ENCODE assay signal across 12 cellular contexts in genomic region chr22:50300620-50301257, GRCh38. TPM values are rescaled to one million over a fixed set of nuclear protein-coding genes. Genes with fewer than 3 reads are reported as not detected.
DNase-seq lines count a peak whose midpoint lies in the region; ATAC-seq, FAIRE-seq and TF ChIP-seq lines count a peak whose summit lies in the region.
"Had no signal": no experiment of that assay in that cellular context is flagged by ENCODE, and none has a peak within 500 bp of the region (broad histone marks: within the 10 kb centered on the region; RNA-seq: fewer than 3 reads in every experiment).

No MANE protein-coding gene starts in this region.

- H3K4me3 ChIP-seq in adipocyte (ENCODE audit: low read length) (no peak overlapping the region), keratinocyte (ENCODE audit: control insufficient read depth in 2 of 3, extremely low read depth in 1 of 3, insufficient read depth in 2 of 3, low read depth in 1 of 3, low read length in 3 of 3) (no peak overlapping the region), small intestine (ENCODE audit: low read depth in 1 of 2, low read length in 2 of 2) (no peak overlapping the region), pancreas (peak overlapping the region in 2 of 4 donors; percentile 6 to 24)

- dilution Hi-C loops in keratinocyte (cut with MboI; ENCODE audit: extremely low pct_ligation_motif_present, low sequenced_read_pairs): no loop called here

- no TSS peak for BruUV-seq in Calu3 (replicated peaks; lab: Mats Ljungman, UMichigan)

- H3K9me3 ChIP-seq in adipocyte (ENCODE audit: control insufficient read depth, low read length) (no peaks in the 10 kb centered on the region), keratinocyte (ENCODE audit: control insufficient read depth, low read depth, low read length) (no peaks in the 10 kb centered on the region), small intestine (ENCODE audit: control insufficient read depth, low read depth) (no peaks in the 10 kb centered on the region), pancreas (no peaks in the 10 kb centered on the region)

- H3K79me2 ChIP-seq in keratinocyte (ENCODE audit: control insufficient read depth, insufficient read depth, low read length): peaks cover 94% of the 10 kb centered on the region

- 62 to 72% (median 65%) methylated on average over 13 to 14 of the region's 14 CpGs for WGBS in small intestine, 3 donors
- WGBS in pancreas, 2 donors: 90 to 94% methylated on average over 13 to 14 of the region's 14 CpGs

- DNase-seq in Calu3 (no peak), adipocyte (ENCODE audit: low read depth) (no peak), keratinocyte (ENCODE audit: low read depth, low spot score) (no peak), small intestine (no peak), NCI-H510A (lab: John Stamatoyannopoulos, UW) (no peak), islet precursor cell (no peak), KG1 (lab: John Stamatoyannopoulos, UW) (no peak), pancreas (no peak)
- DNase-seq: CD4-positive, alpha-beta memory T cell; NCI-H1694 treated with DMSO at 0.1 percent for 48 hours; PC-3 had no signal

- H3K27me3 ChIP-seq in adipocyte (replicated peaks; ENCODE audit: control insufficient read depth, insufficient read depth, low read length): no peaks in the 10 kb centered on the region
- H3K27me3 ChIP-seq in keratinocyte (ENCODE audit: control insufficient read depth, extremely low read depth, insufficient read depth, low read length): no peaks in the 10 kb centered on the region
- no peaks in the 10 kb centered on the region for H3K27me3 ChIP-seq in small intestine (ENCODE audit: control insufficient read depth in 2 of 2, insufficient read depth in 2 of 2, low read length in 2 of 2)
- no peaks in the 10 kb centered on the region for H3K27me3 ChIP-seq in pancreas

- CTCF ChIA-PET in Calu3 (lab: Charles Lee): interaction anchor here (0.6 kb wide), 1 partner anchor 28 kb away, joined by 6 read pairs; no protein-coding TSS in a partner anchor

- peaks cover 80% of the 10 kb centered on the region for H3K36me3 Mint-ChIP-seq in Calu3 (ENCODE audit: insufficient read depth, unreplicated experiment)
- H3K36me3 Mint-ChIP-seq: CD4-positive, alpha-beta memory T cell had no signal

- H4K20me1 ChIP-seq in keratinocyte (ENCODE audit: control insufficient read depth, extremely low read depth, insufficient read depth, low read length): peaks cover 13% of the 10 kb centered on the region

- H3K4me2 ChIP-seq in keratinocyte (ENCODE audit: control insufficient read depth, extremely low read depth, insufficient read depth, low read depth, low read length): peak overlapping the region; percentile 51

- peaks cover 5% of the 10 kb centered on the region for H3K9me1 ChIP-seq in keratinocyte (ENCODE audit: control insufficient read depth, extremely low read depth, insufficient read depth, low read length)

- H3K36me3 ChIP-seq in adipocyte (ENCODE audit: control insufficient read depth, insufficient read depth, low read length, severe bottlenecking) (peaks cover 5% of the 10 kb centered on the region), keratinocyte (ENCODE audit: control insufficient read depth in 2 of 2, extremely low read depth in 1 of 2, insufficient read depth in 2 of 2, low read length in 2 of 2) (peaks cover 3 to 6% of the 10 kb centered on the region in 2 experiments), small intestine (ENCODE audit: control insufficient read depth in 2 of 2, insufficient read depth in 2 of 2, low read length in 2 of 2) (no peaks in the 10 kb centered on the region), pancreas (no peaks in the 10 kb centered on the region)

- H3K27me3 Mint-ChIP-seq in Calu3 (ENCODE audit: unreplicated experiment): no peaks in the 10 kb centered on the region

- H3K27ac ChIP-seq in keratinocyte (ENCODE audit: control insufficient read depth, insufficient read depth, low read length) (no peak overlapping the region), small intestine (ENCODE audit: low read depth in 1 of 2, low read length in 1 of 2) (peak overlapping the region; percentile 67 to 71), pancreas (peak overlapping the region in 2 of 4 donors; percentile 10 to 88)

- FAIRE-seq in keratinocyte (lab: Jason Lieb, UNC) (no peak), small intestine (lab: Jason Lieb, UNC) (no peak), pancreas (lab: Jason Lieb, UNC) (no peak)
- FAIRE-seq: HTR-8/SVneo had no signal

- no peak overlapping the region for H2AFZ ChIP-seq in keratinocyte (ENCODE audit: control insufficient read depth, low read length)

- H3K27ac Mint-ChIP-seq in Calu3 (ENCODE audit: unreplicated experiment): peak overlapping the region; percentile 58
- H3K27ac Mint-ChIP-seq: CD4-positive, alpha-beta memory T cell had no signal

- H3K4me1 Mint-ChIP-seq in Calu3 (ENCODE audit: low read depth, unreplicated experiment): peaks cover 76% of the 10 kb centered on the region

- ATAC-seq in pancreas: no peak
- ATAC-seq: PC-3 had no signal

- H3K4me1 ChIP-seq in adipocyte (ENCODE audit: control insufficient read depth, insufficient read depth, low read length) (peaks cover 44% of the 10 kb centered on the region), keratinocyte (ENCODE audit: control insufficient read depth, extremely low read depth, insufficient read depth, low read length) (peaks cover 56% of the 10 kb centered on the region), small intestine (ENCODE audit: control insufficient read depth in 2 of 2, insufficient read depth in 1 of 2, low read depth in 1 of 2, low read length in 1 of 2) (peaks cover 9 to 44% of the 10 kb centered on the region in 2 donors), pancreas (peaks cover 23 to 69% (median 33%) of the 10 kb centered on the region in 3 donors)

- no peak for TF ChIP-seq CTCF in Calu3 (IDR thresholded peaks at IDR 0.05; ENCODE audit: unreplicated experiment)
- no peak for TF ChIP-seq CTCF in keratinocyte (optimal IDR thresholded peaks at IDR 0.05 in 1 of 3, IDR thresholded peaks at IDR 0.05 in 1 of 3, conservative IDR thresholded peaks at IDR 0.05 in 1 of 3; ENCODE audit: extremely low read depth in 1 of 3, insufficient read depth in 2 of 3, low read length in 3 of 3)
- no peak for TF ChIP-seq CTCF in pancreas (IDR thresholded peaks at IDR 0.05)

- H3K4me3 Mint-ChIP-seq in Calu3 (ENCODE audit: low read depth, unreplicated experiment): peak overlapping the region; percentile 67
- H3K4me3 Mint-ChIP-seq: CD4-positive, alpha-beta memory T cell had no signal

- no peaks in the 10 kb centered on the region for H3K9me3 Mint-ChIP-seq in Calu3 (ENCODE audit: low read depth, unreplicated experiment)
- H3K9me3 Mint-ChIP-seq: CD4-positive, alpha-beta memory T cell had no signal

- intact Hi-C loops in Calu3 (cut with micrococcal nuclease; ENCODE audit: unreplicated experiment): no loop called here
- intact Hi-C loops in pancreas (cut with DNase I): no loop called here

- H3K9ac ChIP-seq in adipocyte (ENCODE audit: low read length) (peak overlapping the region; percentile 42), keratinocyte (ENCODE audit: control insufficient read depth, extremely low read depth, insufficient read depth, low read length) (no peak overlapping the region)

RNA-seq across cellular contexts. Expression of gene PLXNB2, which starts 6.7 kb away (rescaled TPM):
- total RNA-seq in Calu3 (2022) (298 and 337 TPM in 2 replicates), pancreas (100 to 1,000 TPM in 5 of 6 donors, 10 to 100 TPM in 1; 89.3 to 168 (median 113) TPM)
- polyA plus RNA-seq in keratinocyte (44.3 to 90.3 TPM (median 66.2 TPM) in 3 replicates), small intestine (100 to 1,000 TPM in 2 of 3 donors, 10 to 100 TPM in 1; 80.2 to 179 (median 110) TPM), pancreas (100 to 1,000 TPM; 191 to 216 TPM)
- 123 TPM for polyA plus RNA-seq in keratinocyte (2011; ENCODE audit: low read depth)
- 21.3 and 35.3 TPM in 2 replicates for polyA plus RNA-seq in keratinocyte (2011; cell fraction: cytosol; rRNA removed)
- polyA plus RNA-seq in keratinocyte (2011; cell fraction: nucleus; rRNA removed): 208 and 264 TPM in 2 replicates
- polyA plus RNA-seq in keratinocyte (2012; ENCODE audit: low replicate concordance): 81.4 and 94.0 TPM in 2 replicates
- polyA minus RNA-seq in keratinocyte: 131 to 309 TPM (median 181 TPM) in 3 replicates
- 135 TPM for polyA minus RNA-seq in keratinocyte (2011; cell fraction: cytosol; rRNA and poly(A)+ RNA removed)
- 352 and 408 TPM in 2 replicates for polyA minus RNA-seq in keratinocyte (2011; cell fraction: nucleus; rRNA and poly(A)+ RNA removed)

RNA-seq across cellular contexts. Expression of gene DENND6B, which starts 26.1 kb away (rescaled TPM):
- total RNA-seq in Calu3 (2022) (13.2 and 19.0 TPM in 2 replicates), pancreas (1 to 10 TPM; 4.3 to 9.5 (median 5.4) TPM)
- polyA plus RNA-seq in keratinocyte (0.94 to 3.1 TPM (median 1.4 TPM) in 3 replicates), small intestine (1 to 10 TPM; 1.9 to 2.7 (median 2.2) TPM), pancreas (10 to 100 TPM; 20.9 to 25.3 TPM)
- polyA plus RNA-seq in keratinocyte (2011; ENCODE audit: low read depth): 1.2 TPM
- 1.2 and 2.1 TPM in 2 replicates for polyA plus RNA-seq in keratinocyte (2011; cell fraction: cytosol; rRNA removed)
- 11.3 and 18.0 TPM in 2 replicates for polyA plus RNA-seq in keratinocyte (2011; cell fraction: nucleus; rRNA removed)
- polyA plus RNA-seq in keratinocyte (2012; ENCODE audit: low replicate concordance): 1.0 and 3.2 TPM in 2 replicates
- polyA minus RNA-seq in keratinocyte: 0.93 to 2.4 TPM (median 1.1 TPM) in 3 replicates
- 2.1 TPM for polyA minus RNA-seq in keratinocyte (2011; cell fraction: cytosol; rRNA and poly(A)+ RNA removed)
- polyA minus RNA-seq in keratinocyte (2011; cell fraction: nucleus; rRNA and poly(A)+ RNA removed): 3.7 and 5.8 TPM in 2 replicates

RNA-seq across cellular contexts. Expression of gene MAPK11, which starts 30.6 kb away (rescaled TPM):
- total RNA-seq in Calu3 (2022) (14.3 and 23.7 TPM in 2 replicates), pancreas (1 to 10 TPM; 1.3 to 3.7 (median 2.3) TPM)
- polyA plus RNA-seq in keratinocyte (3.4 to 12.6 TPM (median 4.6 TPM) in 3 replicates), small intestine (1 to 10 TPM in 2 of 3 donors, not detected in 1; 2.4 to 7.9 TPM), pancreas (10 to 100 TPM; 13.2 to 22.2 TPM)
- 2.1 TPM for polyA plus RNA-seq in keratinocyte (2011; ENCODE audit: low read depth)
- polyA plus RNA-seq in keratinocyte (2011; cell fraction: cytosol; rRNA removed): 4.8 and 9.8 TPM in 2 replicates
- 17.4 and 26.6 TPM in 2 replicates for polyA plus RNA-seq in keratinocyte (2011; cell fraction: nucleus; rRNA removed)
- polyA plus RNA-seq in keratinocyte (2012; ENCODE audit: low replicate concordance): 4.3 and 6.8 TPM in 2 replicates
- polyA minus RNA-seq in keratinocyte: 6.5 to 11.9 TPM (median 11.8 TPM) in 3 replicates
- polyA minus RNA-seq in keratinocyte (2011; cell fraction: cytosol; rRNA and poly(A)+ RNA removed): 13.4 TPM
- 8.3 and 9.3 TPM in 2 replicates for polyA minus RNA-seq in keratinocyte (2011; cell fraction: nucleus; rRNA and poly(A)+ RNA removed)

RNA-seq across cellular contexts. Expression of gene MAPK12, which starts 39.3 kb away (rescaled TPM):
- 21.1 and 27.5 TPM in 2 replicates for total RNA-seq in Calu3 (2022)
- polyA plus RNA-seq in keratinocyte: 10.1 to 17.9 TPM (median 11.1 TPM) in 3 replicates
- polyA plus RNA-seq in keratinocyte (2011; ENCODE audit: low read depth): 5.9 TPM
- polyA plus RNA-seq in keratinocyte (2011; cell fraction: cytosol; rRNA removed): 6.1 and 11.8 TPM in 2 replicates
- polyA plus RNA-seq in keratinocyte (2011; cell fraction: nucleus; rRNA removed): 41.3 and 53.1 TPM in 2 replicates
- polyA plus RNA-seq in keratinocyte (2012; ENCODE audit: low replicate concordance): 4.9 and 11.0 TPM in 2 replicates
- polyA minus RNA-seq in keratinocyte: 10.4 to 14.4 TPM (median 13.0 TPM) in 3 replicates
- 17.8 TPM for polyA minus RNA-seq in keratinocyte (2011; cell fraction: cytosol; rRNA and poly(A)+ RNA removed)
- 16.7 and 19.8 TPM in 2 replicates for polyA minus RNA-seq in keratinocyte (2011; cell fraction: nucleus; rRNA and poly(A)+ RNA removed)
- 1 to 10 TPM in 2 of 3 donors, under 1 TPM in 1; 0.45 to 7.1 (median 3.5) TPM for polyA plus RNA-seq in small intestine
- total RNA-seq in pancreas: 1 to 10 TPM in 5 of 6 donors, under 1 TPM in 1; 0.88 to 3.8 (median 1.6) TPM
- 10 to 100 TPM in 1 of 2 donors, 1 to 10 TPM in 1; 6.9 to 19.2 TPM for polyA plus RNA-seq in pancreas

RNA-seq across cellular contexts. Expression of gene PPP6R2, which starts 42.4 kb away (rescaled TPM):
- total RNA-seq in Calu3 (2022) (47.1 and 50.0 TPM in 2 replicates), pancreas (10 to 100 TPM; 21.1 to 28.7 (median 24.6) TPM)
- polyA plus RNA-seq in keratinocyte (19.8 to 29.7 TPM (median 23.2 TPM) in 3 replicates), small intestine (10 to 100 TPM; 28.6 to 41.2 (median 38.2) TPM), pancreas (10 to 100 TPM; 60.1 to 70.4 TPM)
- 11.6 TPM for polyA plus RNA-seq in keratinocyte (2011; ENCODE audit: low read depth)
- polyA plus RNA-seq in keratinocyte (2011; cell fraction: cytosol; rRNA removed): 13.3 and 28.8 TPM in 2 replicates
- polyA plus RNA-seq in keratinocyte (2011; cell fraction: nucleus; rRNA removed): 38.8 and 54.6 TPM in 2 replicates
- 20.6 and 25.0 TPM in 2 replicates for polyA plus RNA-seq in keratinocyte (2012; ENCODE audit: low replicate concordance)
- polyA minus RNA-seq in keratinocyte: 28.0 to 48.1 TPM (median 40.1 TPM) in 3 replicates
- polyA minus RNA-seq in keratinocyte (2011; cell fraction: cytosol; rRNA and poly(A)+ RNA removed): 31.7 TPM
- polyA minus RNA-seq in keratinocyte (2011; cell fraction: nucleus; rRNA and poly(A)+ RNA removed): 29.2 and 36.5 TPM in 2 replicates
